Comparison of ENCODE assay signal across 8 cellular contexts in genomic region chr1:199243423-199244061, GRCh38.
A peak's percentile ranks its signal among the peaks of the same experiment; 100 is the strongest.
DNase-seq lines count a peak whose midpoint lies in the region; ATAC-seq lines count a peak whose summit lies in the region.

No MANE protein-coding gene starts in this region.

- H3K4me3 Mint-ChIP-seq in activated naive CD4-positive, alpha-beta T cell treated with anti-CD3 and anti-CD28 coated beads for 36 hours = no peak overlapping the region

- no peaks in the 10 kb centered on the region for H3K4me1 Mint-ChIP-seq in activated naive CD4-positive, alpha-beta T cell treated with anti-CD3 and anti-CD28 coated beads for 36 hours (ENCODE audit: low read depth)

- H3K27ac Mint-ChIP-seq in activated naive CD4-positive, alpha-beta T cell treated with anti-CD3 and anti-CD28 coated beads for 36 hours = no peak overlapping the region

- CTCF ChIA-PET in activated naive CD4-positive, alpha-beta T cell treated with anti-CD3 and anti-CD28 coated beads for 36 hours (lab: Charles Lee) = interaction anchor here (0.6 to 3.1 kb wide), 19 partner anchors 9 to 1375 kb away, joined by 3 to 25 read pairs (median 4); no protein-coding TSS in a partner anchor

- H3K4me1 ChIP-seq in right cardiac atrium (ENCODE audit: control insufficient read depth, insufficient read depth, low read length) = no peaks in the 10 kb centered on the region

- WGBS in right cardiac atrium = 76% methylated on average over 11 of the region's 11 CpGs

- H3K36me3 Mint-ChIP-seq in activated naive CD4-positive, alpha-beta T cell treated with anti-CD3 and anti-CD28 coated beads for 36 hours (ENCODE audit: low read depth) = no peaks in the 10 kb centered on the region

- ATAC-seq in GM21360 (IDR thresholded peaks at IDR 0.05; ENCODE audit: unreplicated experiment) (peak; percentile 97), HG03565 (IDR thresholded peaks at IDR 0.05; ENCODE audit: unreplicated experiment) (peak; percentile 97), right cardiac atrium (peak; percentile 67 to 72)

- intact Hi-C loops in activated naive CD4-positive, alpha-beta T cell treated with anti-CD3 and anti-CD28 coated beads for 36 hours (cut with micrococcal nuclease) = loop anchor here (1.0 to 5.0 kb wide), 9 partner anchors 70 to 721 kb away; no protein-coding TSS in a partner anchor
- intact Hi-C loops in right cardiac atrium (cut with DNase I) = loop anchor here in 1 of 4 donors (10.0 kb wide), 1 partner anchor 469 kb away; no protein-coding TSS in a partner anchor

- H3K27me3 ChIP-seq in right cardiac atrium (ENCODE audit: control insufficient read depth, insufficient read depth) = no peaks in the 10 kb centered on the region

- no peak overlapping the region for H3K27ac ChIP-seq in right cardiac atrium (ENCODE audit: low read length)

- no peaks in the 10 kb centered on the region for H3K9me3 ChIP-seq in right cardiac atrium (ENCODE audit: control insufficient read depth, low read length)

- DNase-seq in EH (ENCODE audit: low read depth) = peak; percentile 46
- peak; percentile 14 for DNase-seq in SHP77 treated with DMSO at 0.1 percent for 48 hours (lab: John Stamatoyannopoulos, UW)
- peak; percentile 86 for DNase-seq in activated naive CD4-positive, alpha-beta T cell treated with anti-CD3 and anti-CD28 coated beads for 36 hours
- peak; percentile 27 to 77 (median 65) for DNase-seq in right cardiac atrium
- DNase-seq in stimulated activated CD4-positive, alpha-beta T cell treated with anti-CD3 and anti-CD28 coated beads, Interleukin-1b, Interleukin-23, amount 100 ng/mL, for 24 hours (ENCODE audit: low read depth in 4 of 4, low spot score in 1 of 4) = peak; percentile 34 to 64 (median 54)
- DNase-seq in epidermal melanocyte (ENCODE audit: insufficient read length, low spot score) = no peak

- peaks cover 9% of the 10 kb centered on the region for H3K27me3 Mint-ChIP-seq in activated naive CD4-positive, alpha-beta T cell treated with anti-CD3 and anti-CD28 coated beads for 36 hours (ENCODE audit: low read depth)

- H3K4me3 ChIP-seq in right cardiac atrium (ENCODE audit: low read length) = no peak overlapping the region

- H3K9me3 Mint-ChIP-seq in activated naive CD4-positive, alpha-beta T cell treated with anti-CD3 and anti-CD28 coated beads for 36 hours = no peaks in the 10 kb centered on the region
